8 cellular contexts compared by ENCODE assay signal in genomic region chr9:88534456-88535225, GRCh38. TPM values are rescaled to one million over a fixed set of nuclear protein-coding genes. Genes with fewer than 3 reads are reported as not detected.
DNase-seq lines count a peak whose midpoint lies in the region; ATAC-seq and TF ChIP-seq lines count a peak whose summit lies in the region.

Gene NXNL2, plus strand, starts transcription at chr9:88535178. Its CDS starts 257 bp downstream, at chr9:88535435.

- peak within 1 kb of the TSS; percentile 89 for H3K4me2 ChIP-seq in fibroblast of lung (ENCODE audit: extremely low read depth, insufficient read depth, low read length)

- H3K4me3 Mint-ChIP-seq in activated T-cell treated with anti-CD3 and anti-CD28 coated beads, Interleukin-2, amount 50 U/mL, for 24 hours, result peak within 1 kb of the TSS; percentile 27
- peak within 1 kb of the TSS; percentile 53 to 88 (median 72) for H3K4me3 Mint-ChIP-seq in naive thymus-derived CD4-positive, alpha-beta T cell

- peak within 1 kb of the TSS; percentile 73 for H2AFZ ChIP-seq in fibroblast of lung (ENCODE audit: low read length)

- intact Hi-C loops in naive thymus-derived CD4-positive, alpha-beta T cell (cut with micrococcal nuclease), result loop anchor here (1.0 to 10.0 kb wide), 3 partner anchors 147 to 560 kb away; partner anchors contain the start of genes CDK20 (in 1 of the 2) and SPIN1 (in 1 of the 2)

- peaks cover 81% of the 10 kb centered on the region for H3K27me3 Mint-ChIP-seq in activated T-cell treated with anti-CD3 and anti-CD28 coated beads, Interleukin-2, amount 50 U/mL, for 24 hours
- peaks cover 0 to 81% (median 24%) of the 10 kb centered on the region in 5 donors for H3K27me3 Mint-ChIP-seq in naive thymus-derived CD4-positive, alpha-beta T cell

- H3K36me3 Mint-ChIP-seq in activated T-cell treated with anti-CD3 and anti-CD28 coated beads, Interleukin-2, amount 50 U/mL, for 24 hours (ENCODE audit: low read depth), result no peaks in the 10 kb centered on the region
- no peaks in the 10 kb centered on the region for H3K36me3 Mint-ChIP-seq in naive thymus-derived CD4-positive, alpha-beta T cell

- no peaks in the 10 kb centered on the region for H3K36me3 ChIP-seq in BE2C
- H3K36me3 ChIP-seq in fibroblast of lung (ENCODE audit: control insufficient read depth, insufficient read depth, low read length), result no peaks in the 10 kb centered on the region
- no peaks in the 10 kb centered on the region for H3K36me3 ChIP-seq in naive thymus-derived CD4-positive, alpha-beta T cell (ENCODE audit: control insufficient read depth in 2 of 3, insufficient read depth in 3 of 3, low read length in 3 of 3)
- no peaks in the 10 kb centered on the region for H3K36me3 ChIP-seq in tibial nerve

- H3K27me3 ChIP-seq in BE2C (peaks cover 12% of the 10 kb centered on the region; the same call in 1 of the 2 replicates), fibroblast of lung (ENCODE audit: control insufficient read depth, insufficient read depth, low read length) (no peaks in the 10 kb centered on the region), tibial nerve (peaks cover 0 to 21% of the 10 kb centered on the region in 2 donors)
- H3K27me3 ChIP-seq in naive thymus-derived CD4-positive, alpha-beta T cell (ENCODE audit: control insufficient read depth in 2 of 2, insufficient read depth in 2 of 2, low read length in 2 of 2), result no peaks in the 10 kb centered on the region

- no peak within 1 kb of the TSS for H3K27ac Mint-ChIP-seq in activated T-cell treated with anti-CD3 and anti-CD28 coated beads, Interleukin-2, amount 50 U/mL, for 24 hours
- H3K27ac Mint-ChIP-seq in naive thymus-derived CD4-positive, alpha-beta T cell, result peak within 1 kb of the TSS in 2 of 9 donors; percentile 55 to 62

- no peaks in the 10 kb centered on the region for H3K9me3 Mint-ChIP-seq in activated T-cell treated with anti-CD3 and anti-CD28 coated beads, Interleukin-2, amount 50 U/mL, for 24 hours
- peaks cover 0 to 2% (median 0%) of the 10 kb centered on the region in 11 donors for H3K9me3 Mint-ChIP-seq in naive thymus-derived CD4-positive, alpha-beta T cell

- POLR2A ChIA-PET in naive thymus-derived CD4-positive, alpha-beta T cell (lab: Charles Lee), result no interaction called here

- H3K4me3 ChIP-seq in BE2C (ENCODE audit: low read depth, low read length) (peak within 1 kb of the TSS; percentile 56), fibroblast of lung (replicated peaks in 1 of 4; ENCODE audit: control extremely low read depth in 1 of 4, insufficient read depth in 1 of 4, low read depth in 3 of 4, low read length in 4 of 4) (peak within 1 kb of the TSS; percentile 64 to 78 (median 72)), tibial nerve (peak within 1 kb of the TSS; percentile 35 to 63 (median 43))
- peak within 1 kb of the TSS; percentile 54 for H3K4me3 ChIP-seq in naive thymus-derived CD4-positive, alpha-beta T cell (ENCODE audit: low read length)

- H3K27ac ChIP-seq in fibroblast of lung (ENCODE audit: insufficient read depth, low read length) (peak within 1 kb of the TSS; percentile 79), tibial nerve (peak within 1 kb of the TSS in 3 of 4 donors; percentile 67 to 91 (median 89))
- no peak within 1 kb of the TSS for H3K27ac ChIP-seq in naive thymus-derived CD4-positive, alpha-beta T cell (ENCODE audit: low read depth, low read length)

- ATAC-seq in naive thymus-derived CD4-positive, alpha-beta T cell, result peak; percentile 80

- WGBS in tibial nerve, 2 donors, result 1 to 3% methylated on average over 45 of the region's 62 CpGs

- H3K4me1 ChIP-seq in BE2C (peaks cover 5% of the 10 kb centered on the region; the same call in 1 of the 2 replicates), fibroblast of lung (ENCODE audit: control insufficient read depth, extremely low read depth, insufficient read depth, low read length) (peaks cover 19% of the 10 kb centered on the region), tibial nerve (peaks cover 0 to 62% (median 10%) of the 10 kb centered on the region in 4 donors)
- peaks cover 0 to 12% of the 10 kb centered on the region in 2 donors for H3K4me1 ChIP-seq in naive thymus-derived CD4-positive, alpha-beta T cell (ENCODE audit: control insufficient read depth in 2 of 2, insufficient read depth in 2 of 2, low read length in 2 of 2)

- TF ChIP-seq EP300 in tibial nerve (IDR thresholded peaks at IDR 0.05), result no peak

- H3K9ac ChIP-seq in fibroblast of lung (ENCODE audit: insufficient read depth, low read length), result peak within 1 kb of the TSS; percentile 71

- TF ChIP-seq POLR2A in tibial nerve (IDR thresholded peaks at IDR 0.05), result no peak

- no peaks in the 10 kb centered on the region; the same call in 1 of the 2 replicates for H3K9me3 ChIP-seq in BE2C
- no peaks in the 10 kb centered on the region for H3K9me3 ChIP-seq in fibroblast of lung (ENCODE audit: control insufficient read depth, insufficient read depth, low read depth, low read length)
- H3K9me3 ChIP-seq in naive thymus-derived CD4-positive, alpha-beta T cell (ENCODE audit: control insufficient read depth in 2 of 3, low read length in 3 of 3), result no peaks in the 10 kb centered on the region
- no peaks in the 10 kb centered on the region for H3K9me3 ChIP-seq in tibial nerve

- CTCF ChIA-PET in naive thymus-derived CD4-positive, alpha-beta T cell (lab: Charles Lee), result no interaction called here

- TF ChIP-seq CTCF in BE2C (IDR thresholded peaks at IDR 0.05; ENCODE audit: low read depth, low read length) (no peak), fibroblast of lung (conservative IDR thresholded peaks at IDR 0.05 in 1 of 2, IDR thresholded peaks at IDR 0.05 in 1 of 2; ENCODE audit: low read depth in 1 of 2, low read length in 2 of 2) (no peak), tibial nerve (IDR thresholded peaks at IDR 0.05) (no peak)

- no peaks in the 10 kb centered on the region for H4K20me1 ChIP-seq in fibroblast of lung (ENCODE audit: control insufficient read depth, extremely low read depth, insufficient read depth, low read length)

- H3K79me2 ChIP-seq in fibroblast of lung (ENCODE audit: control insufficient read depth, insufficient read depth, low read length), result peaks cover 16% of the 10 kb centered on the region

- peaks cover 14% of the 10 kb centered on the region for H3K4me1 Mint-ChIP-seq in activated T-cell treated with anti-CD3 and anti-CD28 coated beads, Interleukin-2, amount 50 U/mL, for 24 hours (ENCODE audit: low read depth)
- peaks cover 9 to 32% (median 20%) of the 10 kb centered on the region in 7 donors for H3K4me1 Mint-ChIP-seq in naive thymus-derived CD4-positive, alpha-beta T cell

- in situ Hi-C loops in KBM-7 (cut with MboI; ENCODE audit: low pct_unique_long_range_greater_than_20kb, low sequenced_read_pairs), result no loop called here

- peak; percentile 85 for DNase-seq in BE2C
- peak; percentile 41 for DNase-seq in KBM-7
- no peak for DNase-seq in activated T-cell treated with anti-CD3 and anti-CD28 coated beads, Interleukin-2, amount 50 U/mL, for 24 hours
- peak; percentile 78 to 82 for DNase-seq in fibroblast of lung (ENCODE audit: low read depth in 2 of 2)
- DNase-seq in naive thymus-derived CD4-positive, alpha-beta T cell, result peak in 8 of 9 donors; percentile 21 to 59 (median 48)
- DNase-seq in tibial nerve (ENCODE audit: low spot score in 2 of 2), result peak; percentile 74 to 75
- DNase-seq in NCI-H2029 (lab: John Stamatoyannopoulos, UW), result no peak
- no peak for DNase-seq in medulla oblongata (ENCODE audit: extremely low spot score)

RNA-seq across cellular contexts. Expression of gene NXNL2, which starts in this region (rescaled TPM):
- polyA plus RNA-seq in BE2C (2012; ENCODE audit: insufficient read depth, insufficient read length, low read depth), result 0.43 TPM
- total RNA-seq in fibroblast of lung, result 0.77 and 1.3 TPM in 2 replicates
- 0.44 and 0.50 TPM in 2 replicates for polyA plus RNA-seq in fibroblast of lung
- 0.45 and 0.92 TPM in 2 replicates for polyA plus RNA-seq in fibroblast of lung (2012)
- 0.41 TPM in 1 of 2 replicates, not detected in the other for polyA minus RNA-seq in fibroblast of lung (ENCODE audit: low replicate concordance)
- total RNA-seq in naive thymus-derived CD4-positive, alpha-beta T cell, result not detected
- polyA plus RNA-seq in naive thymus-derived CD4-positive, alpha-beta T cell, result not detected
- total RNA-seq in tibial nerve, result 1 to 10 TPM in 3 of 4 donors, not detected in 1; 1.5 to 4.6 (median 1.8) TPM

Comparison
In these comparisons a context has a peak if more than half of its experiments do, and no peak if none do; other contexts are left out.
1. Peak in DNase-seq, ATAC-seq and H3K4me3 ChIP-seq in naive thymus-derived CD4-positive, alpha-beta T cell; RNA of the gene not detected or under 1 TPM.
2. DNase-seq: peak in BE2C (single experiment), KBM-7 (single experiment), fibroblast of lung (2 of 2) and tibial nerve (2 of 2); none in activated T-cell treated with anti-CD3 and anti-CD28 coated beads, Interleukin-2, amount 50 U/mL, for 24 hours (single experiment), NCI-H2029 (single experiment) and medulla oblongata (single experiment).
3. Peak in every context shown above with its lines, with median percentiles within 50 percentile points of each other: H3K4me3 ChIP-seq.